ENCODE assay signal across 14 cellular contexts in genomic region chr5:36442796-36443195, GRCh38.
DNase-seq lines count a peak whose midpoint lies in the region; ATAC-seq and TF ChIP-seq lines count a peak whose summit lies in the region.
"Had no signal": no experiment of that assay in that cellular context is flagged by ENCODE, and none has a peak within 500 bp of the region (broad histone marks: within the 10 kb centered on the region; RNA-seq: fewer than 3 reads in every experiment).

No MANE protein-coding gene starts in this region.

- peaks cover 0 to 4% of the 10 kb centered on the region in 2 donors for H3K9me3 Mint-ChIP-seq in activated naive CD4-positive, alpha-beta T cell treated with anti-CD3 and anti-CD28 coated beads, Interleukin-2, amount 50 U/mL, for 72 hours

- peak; percentile 32 to 72 for ATAC-seq in activated naive CD4-positive, alpha-beta T cell treated with anti-CD3 and anti-CD28 coated beads, Interleukin-2, amount 50 U/mL, for 72 hours
- ATAC-seq in HG03342 (IDR thresholded peaks at IDR 0.05; ENCODE audit: unreplicated experiment) = no peak
- ATAC-seq: heart left ventricle had no signal

- no peaks in the 10 kb centered on the region for H3K36me3 ChIP-seq in stomach
- H3K36me3 ChIP-seq: BLaER1, cardiac muscle cell, heart left ventricle, Peyer's patch had no signal

- no peak for TF ChIP-seq CTCF in stomach (IDR thresholded peaks at IDR 0.05)

- H3K36me3 Mint-ChIP-seq in activated naive CD4-positive, alpha-beta T cell treated with anti-CD3 and anti-CD28 coated beads, Interleukin-2, amount 50 U/mL, for 72 hours = peaks cover 0 to 6% of the 10 kb centered on the region in 2 donors

- no peak for DNase-seq in activated naive CD4-positive, alpha-beta T cell treated with anti-CD3 and anti-CD28 coated beads, Interleukin-2, amount 50 U/mL, for 72 hours (ENCODE audit: low spot score in 2 of 2)
- DNase-seq in activated naive CD4-positive, alpha-beta T cell treated with anti-CD3 and anti-CD28 coated beads, Interleukin-2, amount 50 U/mL, for 16 hours = no peak
- DNase-seq in RPMI8226 (peak; percentile 20), epithelial cell of prostate (ENCODE audit: low read depth, low spot score) (no peak), stomach (peak; percentile 38), T-helper 9 cell (no peak), AG08395 (ENCODE audit: low spot score) (no peak)
- DNase-seq: activated CD4-positive, alpha-beta T cell treated with anti-CD3 and anti-CD28 coated beads, Interleukin-2, amount 50 U/mL, for 48 hours; heart left ventricle; NCI-H1092; Peyer's patch had no signal

- no peak for TF ChIP-seq POLR2A in stomach (IDR thresholded peaks at IDR 0.05)

- TF ChIP-seq EP300 in stomach (IDR thresholded peaks at IDR 0.05) = no peak

- H3K4me3 ChIP-seq in stomach = no peak overlapping the region
- H3K4me3 ChIP-seq: BLaER1, cardiac muscle cell, heart left ventricle, Peyer's patch had no signal

- H3K27ac ChIP-seq in epithelial cell of prostate = peak overlapping the region; percentile 80
- H3K27ac ChIP-seq in stomach = peak overlapping the region in 3 of 5 donors; percentile 39 to 66 (median 46)
- H3K27ac ChIP-seq: BLaER1, cardiac muscle cell, heart left ventricle, Peyer's patch had no signal

- H3K27me3 ChIP-seq in stomach = no peaks in the 10 kb centered on the region
- H3K27me3 ChIP-seq: BLaER1, cardiac muscle cell, heart left ventricle, Peyer's patch had no signal

- WGBS in stomach, 5 donors = 6 to 26% (median 15%) methylated on average over 1 of the region's 1 CpG

- intact Hi-C loops in stomach (cut with DNase I; ENCODE audit: low total_unique reads) = no loop called here

- H3K9me3 ChIP-seq in stomach = no peaks in the 10 kb centered on the region
- H3K9me3 ChIP-seq: heart left ventricle, Peyer's patch had no signal

- H3K4me1 ChIP-seq in stomach = peaks cover 17 to 33% (median 21%) of the 10 kb centered on the region in 4 donors
- H3K4me1 ChIP-seq: BLaER1, Peyer's patch had no signal

- peak overlapping the region in 1 of 2 donors; percentile 93 for H3K27ac Mint-ChIP-seq in activated naive CD4-positive, alpha-beta T cell treated with anti-CD3 and anti-CD28 coated beads, Interleukin-2, amount 50 U/mL, for 72 hours

Comparison
In these comparisons a context has a peak if more than half of its experiments do, and no peak if none do; other contexts are left out.
1. DNase-seq: peak in RPMI8226 (single experiment) and stomach (single experiment); none in activated naive CD4-positive, alpha-beta T cell treated with anti-CD3 and anti-CD28 coated beads, Interleukin-2, amount 50 U/mL, for 72 hours (0 of 2), activated naive CD4-positive, alpha-beta T cell treated with anti-CD3 and anti-CD28 coated beads, Interleukin-2, amount 50 U/mL, for 16 hours (single experiment), epithelial cell of prostate (single experiment), T-helper 9 cell (single experiment) and AG08395 (single experiment).